Comparison of ENCODE assay signal across 9 cellular contexts in the genomic region with DNA sequence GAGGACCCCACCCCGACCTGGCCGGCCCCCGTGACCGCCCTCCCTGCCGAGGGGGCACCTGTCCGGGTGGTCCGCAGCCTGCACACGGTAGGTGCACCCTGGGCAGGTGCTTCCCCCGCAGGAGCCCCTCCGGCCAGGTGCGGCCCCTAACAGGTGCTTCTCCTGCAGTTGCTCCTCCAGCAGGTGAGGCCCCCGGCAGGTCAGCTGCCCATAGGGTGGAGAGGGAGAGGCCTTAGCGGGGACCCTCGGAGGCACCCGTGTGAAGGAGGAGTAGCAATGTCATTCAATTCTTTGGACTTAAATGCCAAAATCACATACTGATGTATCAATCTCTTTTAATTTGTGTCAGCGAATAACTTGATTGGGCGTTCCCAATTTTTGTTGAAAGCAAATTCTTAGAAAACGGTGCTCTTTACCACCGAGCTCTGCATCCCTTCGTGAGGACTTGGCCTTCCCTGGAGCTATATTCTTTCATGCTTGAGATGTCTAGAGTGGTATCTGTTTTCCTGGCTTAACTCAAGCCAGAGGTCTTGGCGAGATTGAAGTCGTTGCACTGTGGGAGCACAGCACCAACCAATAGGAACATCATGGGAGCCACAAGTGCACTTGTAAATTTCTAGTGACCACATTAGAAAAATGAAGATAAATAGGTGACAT. TPM values are rescaled to one million over a fixed set of nuclear protein-coding genes. Genes with fewer than 3 reads are reported as not detected.
DNase-seq lines count a peak whose midpoint lies in the region; ATAC-seq, FAIRE-seq and TF ChIP-seq lines count a peak whose summit lies in the region.
"Had no signal": no experiment of that assay in that cellular context is flagged by ENCODE, and none has a peak within 500 bp of the region (broad histone marks: within the 10 kb centered on the region; RNA-seq: fewer than 3 reads in every experiment).

No MANE protein-coding gene starts in this region.

- no peak for TF ChIP-seq CTCF in Calu3 (IDR thresholded peaks at IDR 0.05; ENCODE audit: unreplicated experiment)
- TF ChIP-seq CTCF in activated B cell treated with CpG ODN at 0.5 μM for 24 hours (IDR thresholded peaks at IDR 0.05), result no peak

- intact Hi-C loops in Calu3 (cut with micrococcal nuclease; ENCODE audit: unreplicated experiment), result no loop called here
- intact Hi-C loops in activated B cell treated with CpG ODN at 0.5 μM for 24 hours (cut with micrococcal nuclease), result loop anchor here (2.0 kb wide), 2 partner anchors 271 to 1567 kb away; a partner anchor contains a TSS
- intact Hi-C loops in right cardiac atrium (cut with DNase I), result no loop called here

- ATAC-seq in HG03159 (IDR thresholded peaks at IDR 0.05; ENCODE audit: unreplicated experiment) (peak; percentile 17), activated B cell treated with CpG ODN at 0.5 μM for 24 hours (ENCODE audit: low read depth) (no peak), right cardiac atrium (no peak), GM21515 (IDR thresholded peaks at IDR 0.05; ENCODE audit: unreplicated experiment) (no peak)

- H3K27ac ChIP-seq in right cardiac atrium (ENCODE audit: low read length), result peak overlapping the region; percentile 16

- no peak for FAIRE-seq in GM12892 (lab: Jason Lieb, UNC)
- FAIRE-seq: TTC549 had no signal

- POLR2A ChIA-PET in activated B cell treated with CpG ODN at 0.5 μM for 24 hours (lab: Charles Lee), result interaction anchor here (1.0 to 1.8 kb wide), 5 partner anchors 9 to 164 kb away, joined by 3 to 24 read pairs (median 4); a partner anchor contains a TSS

- peaks cover 34% of the 10 kb centered on the region for H3K36me3 Mint-ChIP-seq in Calu3 (ENCODE audit: insufficient read depth, unreplicated experiment)
- peaks cover 2% of the 10 kb centered on the region for H3K36me3 Mint-ChIP-seq in activated B cell treated with CpG ODN at 0.5 μM for 24 hours (ENCODE audit: low read depth)

- 6% methylated on average over 22 of the region's 22 CpGs for WGBS in right cardiac atrium

- peak overlapping the region; percentile 97 for H3K9ac ChIP-seq in skeletal muscle satellite cell (ENCODE audit: low read depth, low read length)

- no peaks in the 10 kb centered on the region for H3K9me3 ChIP-seq in right cardiac atrium (ENCODE audit: control insufficient read depth, low read length)
- H3K9me3 ChIP-seq in skeletal muscle satellite cell (replicated peaks; ENCODE audit: low read length), result no peaks in the 10 kb centered on the region

- H3K27ac Mint-ChIP-seq in Calu3 (ENCODE audit: unreplicated experiment) (peak overlapping the region; percentile 83), activated B cell treated with CpG ODN at 0.5 μM for 24 hours (peak overlapping the region; percentile 32)

- H3K4me3 ChIP-seq in right cardiac atrium (ENCODE audit: low read length) (peak overlapping the region; percentile 70), skeletal muscle satellite cell (ENCODE audit: low read length) (peak overlapping the region; percentile 94)

- H3K4me2 ChIP-seq in skeletal muscle satellite cell (ENCODE audit: low read length), result peak overlapping the region; percentile 79

- H3K4me1 ChIP-seq in right cardiac atrium (ENCODE audit: control insufficient read depth, insufficient read depth, low read length) (peaks cover 1% of the 10 kb centered on the region), skeletal muscle satellite cell (ENCODE audit: control insufficient read depth, insufficient read depth, low read length) (peaks cover 8% of the 10 kb centered on the region)

- H3K27me3 Mint-ChIP-seq in Calu3 (ENCODE audit: unreplicated experiment) (no peaks in the 10 kb centered on the region), activated B cell treated with CpG ODN at 0.5 μM for 24 hours (no peaks in the 10 kb centered on the region)

- no peaks in the 10 kb centered on the region for H3K27me3 ChIP-seq in right cardiac atrium (ENCODE audit: control insufficient read depth, insufficient read depth)
- H3K27me3 ChIP-seq in skeletal muscle satellite cell (ENCODE audit: control insufficient read depth, insufficient read depth, low read length), result no peaks in the 10 kb centered on the region

- no peak for TF ChIP-seq POLR2A in GM12892 (IDR thresholded peaks at IDR 0.05; ENCODE audit: low read depth, low read length)

- peak overlapping the region; percentile 95 for H3K4me3 Mint-ChIP-seq in Calu3 (ENCODE audit: low read depth, unreplicated experiment)
- peak overlapping the region; percentile 90 for H3K4me3 Mint-ChIP-seq in activated B cell treated with CpG ODN at 0.5 μM for 24 hours

- BruUV-seq in Calu3 (replicated peaks; lab: Mats Ljungman, UMichigan), result TSS peak; percentile 67

- H3K36me3 ChIP-seq in skeletal muscle satellite cell (ENCODE audit: insufficient read depth, low read length), result no peaks in the 10 kb centered on the region

- H3K9me3 Mint-ChIP-seq in Calu3 (ENCODE audit: low read depth, unreplicated experiment) (no peaks in the 10 kb centered on the region), activated B cell treated with CpG ODN at 0.5 μM for 24 hours (no peaks in the 10 kb centered on the region)

- H3K4me1 Mint-ChIP-seq in Calu3 (ENCODE audit: low read depth, unreplicated experiment) (peaks cover 43% of the 10 kb centered on the region), activated B cell treated with CpG ODN at 0.5 μM for 24 hours (peaks cover 15% of the 10 kb centered on the region)

- DNase-seq in Calu3 (no peak), activated B cell treated with CpG ODN at 0.5 μM for 24 hours (no peak), right cardiac atrium (no peak), HCEC 1CT (no peak), GM12892 (ENCODE audit: insufficient read length) (no peak)

- CTCF ChIA-PET in Calu3 (lab: Charles Lee), result interaction anchor here (0.8 kb wide), 1 partner anchor 9 kb away, joined by 4 read pairs; no protein-coding TSS in a partner anchor
- CTCF ChIA-PET in activated B cell treated with CpG ODN at 0.5 μM for 24 hours (lab: Charles Lee), result interaction anchor here (1.2 kb wide), 1 partner anchor 9 kb away, joined by 4 read pairs; no protein-coding TSS in a partner anchor

RNA-seq across cellular contexts. Expression of a gene that starts 0.8 kb away (rescaled TPM):
- 70.1 and 81.7 TPM in 2 replicates for total RNA-seq in Calu3 (2022)
- total RNA-seq in activated B cell treated with CpG ODN at 0.5 μM for 24 hours, result 8.2 and 11.0 TPM in 2 replicates
- 1 to 10 TPM; 5.3 to 8.5 (median 6.8) TPM for total RNA-seq in right cardiac atrium
- polyA plus RNA-seq in right cardiac atrium, result 2.3 TPM
- total RNA-seq in skeletal muscle satellite cell (2012; rRNA removed), result 16.7 and 20.1 TPM in 2 replicates
- polyA plus RNA-seq in GM12892 (2012; ENCODE audit: missing spikeins), result 33.1 TPM
